In the genomic region with DNA sequence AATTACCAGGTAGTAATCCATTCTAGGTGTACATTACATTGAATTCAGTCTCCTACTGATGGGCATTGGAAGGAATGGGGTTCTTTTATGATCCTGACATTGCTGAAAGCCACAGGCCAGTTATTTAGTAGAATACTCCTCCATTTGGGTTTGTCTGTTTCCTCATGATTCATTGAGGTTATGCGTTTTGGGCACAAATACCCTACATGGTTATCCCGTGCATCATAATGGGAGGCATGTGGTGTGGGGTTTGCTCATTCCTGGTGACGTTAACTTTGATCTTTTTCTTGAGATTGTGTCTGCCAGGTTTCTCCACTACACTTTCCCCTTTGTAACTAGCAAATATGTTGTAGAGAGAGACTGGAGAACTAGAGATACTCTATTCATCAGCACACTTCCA, we compare ENCODE assay signal across 11 cellular contexts. TPM values are rescaled to one million over a fixed set of nuclear protein-coding genes. Genes with fewer than 3 reads are reported as not detected.
A peak's percentile ranks its signal among the peaks of the same experiment; 100 is the strongest.
DNase-seq lines count a peak whose midpoint lies in the region; ATAC-seq and TF ChIP-seq lines count a peak whose summit lies in the region.
"Had no signal": no experiment of that assay in that cellular context is flagged by ENCODE, and none has a peak within 500 bp of the region (broad histone marks: within the 10 kb centered on the region; RNA-seq: fewer than 3 reads in every experiment).

No MANE protein-coding gene starts in this region.

- H3K9me3 ChIP-seq in SJSA1 (replicated peaks) (no peaks in the 10 kb centered on the region), ascending aorta (no peaks in the 10 kb centered on the region), tibial nerve (no peaks in the 10 kb centered on the region)
- H3K9me3 ChIP-seq: ovary had no signal

- H3K36me3 Mint-ChIP-seq in activated naive CD4-positive, alpha-beta T cell treated with anti-CD3 and anti-CD28 coated beads for 36 hours (ENCODE audit: low read depth): no peaks in the 10 kb centered on the region

- no peak overlapping the region for H3K27ac Mint-ChIP-seq in activated naive CD4-positive, alpha-beta T cell treated with anti-CD3 and anti-CD28 coated beads for 36 hours
- H3K27ac Mint-ChIP-seq: activated B cell treated with CpG ODN at 0.5 μM for 24 hours had no signal

- CTCF ChIA-PET in activated naive CD4-positive, alpha-beta T cell treated with anti-CD3 and anti-CD28 coated beads for 36 hours (lab: Charles Lee): interaction anchor here (1.0 to 1.4 kb wide), 2 partner anchors 58 to 116 kb away, joined by 3 to 4 read pairs; no protein-coding TSS in a partner anchor

- TF ChIP-seq EP300 in tibial nerve (IDR thresholded peaks at IDR 0.05): no peak

- H3K27me3 ChIP-seq in SJSA1 (replicated peaks): no peaks in the 10 kb centered on the region
- no peaks in the 10 kb centered on the region for H3K27me3 ChIP-seq in ascending aorta
- no peaks in the 10 kb centered on the region for H3K27me3 ChIP-seq in tibial nerve
- H3K27me3 ChIP-seq: ovary had no signal

- 67 to 88% methylated on average over 3 of the region's 3 CpGs for WGBS in tibial nerve, 2 donors

- H3K36me3 ChIP-seq in SJSA1: no peaks in the 10 kb centered on the region
- H3K36me3 ChIP-seq in ascending aorta: no peaks in the 10 kb centered on the region
- no peaks in the 10 kb centered on the region for H3K36me3 ChIP-seq in tibial nerve
- H3K36me3 ChIP-seq: ovary had no signal

- H3K27ac ChIP-seq in SJSA1 (peak overlapping the region; percentile 49), epithelial cell of prostate (peak overlapping the region; percentile 98), ascending aorta (no peak overlapping the region), tibial nerve (no peak overlapping the region)
- H3K27ac ChIP-seq: ovary had no signal

- no peak overlapping the region for H3K4me3 ChIP-seq in SJSA1
- no peak overlapping the region for H3K4me3 ChIP-seq in ascending aorta
- H3K4me3 ChIP-seq in tibial nerve: no peak overlapping the region
- H3K4me3 ChIP-seq: ovary had no signal

- H3K9me3 Mint-ChIP-seq in activated naive CD4-positive, alpha-beta T cell treated with anti-CD3 and anti-CD28 coated beads for 36 hours: no peaks in the 10 kb centered on the region
- H3K9me3 Mint-ChIP-seq: activated B cell treated with CpG ODN at 0.5 μM for 24 hours; central memory CD8-positive, alpha-beta T cell had no signal

- TF ChIP-seq POLR2A in tibial nerve (IDR thresholded peaks at IDR 0.05): no peak

- no peaks in the 10 kb centered on the region for H3K27me3 Mint-ChIP-seq in activated naive CD4-positive, alpha-beta T cell treated with anti-CD3 and anti-CD28 coated beads for 36 hours (ENCODE audit: low read depth)

- H3K4me1 ChIP-seq in SJSA1 (replicated peaks): peaks cover 32% of the 10 kb centered on the region
- no peaks in the 10 kb centered on the region for H3K4me1 ChIP-seq in ascending aorta
- H3K4me1 ChIP-seq in tibial nerve: peaks cover 0 to 4% (median 0%) of the 10 kb centered on the region in 4 donors

- intact Hi-C loops in activated naive CD4-positive, alpha-beta T cell treated with anti-CD3 and anti-CD28 coated beads for 36 hours (cut with micrococcal nuclease): loop anchor here (5.0 kb wide), 1 partner anchor 229 kb away; no protein-coding TSS in a partner anchor
- intact Hi-C loops in ascending aorta (cut with DNase I): no loop called here

- DNase-seq in activated naive CD4-positive, alpha-beta T cell treated with Interleukin-2 at 50 U/mL for 16 hours: peak; percentile 37
- DNase-seq in activated naive CD4-positive, alpha-beta T cell treated with anti-CD3 and anti-CD28 coated beads for 36 hours: no peak
- DNase-seq in SJSA1 (ENCODE audit: low read depth in 1 of 2, low spot score in 2 of 2) (peak; percentile 58), epithelial cell of prostate (ENCODE audit: low read depth, low spot score) (peak; percentile 65), ascending aorta (ENCODE audit: low spot score in 2 of 2) (no peak), tibial nerve (ENCODE audit: low spot score in 2 of 2) (no peak)
- DNase-seq in stimulated activated CD8-positive, alpha-beta memory T cell treated with anti-CD3 and anti-CD28 coated beads, Interleukin-7, amount 100 ng/mL, for 48 hours (ENCODE audit: extremely low read depth in 1 of 2, low read depth in 1 of 2): peak; percentile 7 to 48
- DNase-seq: activated B cell treated with CpG ODN at 0.5 μM for 24 hours, ovary had no signal

- no peak for ATAC-seq in HG02623 (IDR thresholded peaks at IDR 0.05; ENCODE audit: unreplicated experiment)

- peaks cover 1% of the 10 kb centered on the region for H3K4me1 Mint-ChIP-seq in activated naive CD4-positive, alpha-beta T cell treated with anti-CD3 and anti-CD28 coated beads for 36 hours (ENCODE audit: low read depth)

- H3K4me3 Mint-ChIP-seq in activated naive CD4-positive, alpha-beta T cell treated with anti-CD3 and anti-CD28 coated beads for 36 hours: no peak overlapping the region
- H3K4me3 Mint-ChIP-seq: activated B cell treated with CpG ODN at 0.5 μM for 24 hours; central memory CD8-positive, alpha-beta T cell had no signal

- TF ChIP-seq CTCF in ascending aorta (IDR thresholded peaks at IDR 0.05): no peak
- TF ChIP-seq CTCF in tibial nerve (IDR thresholded peaks at IDR 0.05): no peak

RNA-seq across cellular contexts. Expression of gene FOLR3, which starts 5.5 kb away (rescaled TPM):
- not detected for total RNA-seq in activated naive CD4-positive, alpha-beta T cell treated with anti-CD3 and anti-CD28 coated beads for 36 hours
- total RNA-seq in SJSA1 (2014; rRNA removed; shearing (Covaris generic)): not detected in 2 replicates
- total RNA-seq in ascending aorta (not detected), tibial nerve (under 1 TPM in 1 of 4 donors, not detected in 3; 0.63 TPM)
- total RNA-seq: activated B cell treated with CpG ODN at 0.5 μM for 24 hours, ovary had no signal

RNA-seq across cellular contexts. Expression of gene ANAPC15, which starts 28.6 kb away (rescaled TPM):
- total RNA-seq in activated naive CD4-positive, alpha-beta T cell treated with anti-CD3 and anti-CD28 coated beads for 36 hours: 10 to 100 TPM; 69.1 to 70.3 TPM
- 23.5 and 46.9 TPM in 2 replicates for total RNA-seq in SJSA1 (2014; rRNA removed; shearing (Covaris generic))
- total RNA-seq in ascending aorta (not detected), tibial nerve (10 to 100 TPM; 20.8 to 36.7 (median 30.8) TPM)

RNA-seq across cellular contexts. Expression of gene TOMT, which starts 35.3 kb away (rescaled TPM):
- not detected for total RNA-seq in activated naive CD4-positive, alpha-beta T cell treated with anti-CD3 and anti-CD28 coated beads for 36 hours
- not detected in 2 replicates for total RNA-seq in SJSA1 (2014; rRNA removed; shearing (Covaris generic))
- not detected for total RNA-seq in ascending aorta
- not detected for total RNA-seq in tibial nerve
- total RNA-seq: activated B cell treated with CpG ODN at 0.5 μM for 24 hours, ovary had no signal

RNA-seq across cellular contexts. Expression of gene LAMTOR1, which starts 38.0 kb away (rescaled TPM):
- 10 to 100 TPM; 39.1 to 41.8 TPM for total RNA-seq in activated naive CD4-positive, alpha-beta T cell treated with anti-CD3 and anti-CD28 coated beads for 36 hours
- total RNA-seq in SJSA1 (2014; rRNA removed; shearing (Covaris generic)): 51.2 and 76.8 TPM in 2 replicates
- 148 TPM for total RNA-seq in ascending aorta
- total RNA-seq in tibial nerve: 100 to 1,000 TPM; 116 to 133 (median 128) TPM

RNA-seq across cellular contexts. Expression of gene FOLR1, which starts 50.9 kb away (rescaled TPM):
- total RNA-seq in activated naive CD4-positive, alpha-beta T cell treated with anti-CD3 and anti-CD28 coated beads for 36 hours: not detected
- total RNA-seq in SJSA1 (2014; rRNA removed; shearing (Covaris generic)): 0.29 TPM in 1 of 2 replicates, not detected in the other
- not detected for total RNA-seq in ascending aorta
- total RNA-seq in tibial nerve: under 1 TPM in 2 of 4 donors, not detected in 2; 0.39 to 0.66 TPM
- total RNA-seq: activated B cell treated with CpG ODN at 0.5 μM for 24 hours had no signal

Comparison
In these comparisons a context has a peak if more than half of its experiments do, and no peak if none do; other contexts are left out.
1. DNase-seq: peak in activated naive CD4-positive, alpha-beta T cell treated with Interleukin-2 at 50 U/mL for 16 hours (single experiment), SJSA1 (2 of 2), epithelial cell of prostate (single experiment) and stimulated activated CD8-positive, alpha-beta memory T cell treated with anti-CD3 and anti-CD28 coated beads, Interleukin-7, amount 100 ng/mL, for 48 hours (2 of 2); none in activated naive CD4-positive, alpha-beta T cell treated with anti-CD3 and anti-CD28 coated beads for 36 hours (single experiment), ascending aorta (0 of 2) and tibial nerve (0 of 2).
2. H3K27ac ChIP-seq: peak in SJSA1 (single experiment) and epithelial cell of prostate (single experiment); none in ascending aorta (0 of 2) and tibial nerve (0 of 4).
3. RNA of gene ANAPC15, which starts 28.6 kb away (total RNA-seq): 69.1 to 70.3 TPM in activated naive CD4-positive, alpha-beta T cell treated with anti-CD3 and anti-CD28 coated beads for 36 hours, 23.5 to 46.9 TPM in SJSA1 and 20.8 to 36.7 TPM in tibial nerve; not detected in ascending aorta (single experiment); every median in the first group is over 10 times any median in the second.